8 cellular contexts compared by ENCODE assay signal in the genomic region with DNA sequence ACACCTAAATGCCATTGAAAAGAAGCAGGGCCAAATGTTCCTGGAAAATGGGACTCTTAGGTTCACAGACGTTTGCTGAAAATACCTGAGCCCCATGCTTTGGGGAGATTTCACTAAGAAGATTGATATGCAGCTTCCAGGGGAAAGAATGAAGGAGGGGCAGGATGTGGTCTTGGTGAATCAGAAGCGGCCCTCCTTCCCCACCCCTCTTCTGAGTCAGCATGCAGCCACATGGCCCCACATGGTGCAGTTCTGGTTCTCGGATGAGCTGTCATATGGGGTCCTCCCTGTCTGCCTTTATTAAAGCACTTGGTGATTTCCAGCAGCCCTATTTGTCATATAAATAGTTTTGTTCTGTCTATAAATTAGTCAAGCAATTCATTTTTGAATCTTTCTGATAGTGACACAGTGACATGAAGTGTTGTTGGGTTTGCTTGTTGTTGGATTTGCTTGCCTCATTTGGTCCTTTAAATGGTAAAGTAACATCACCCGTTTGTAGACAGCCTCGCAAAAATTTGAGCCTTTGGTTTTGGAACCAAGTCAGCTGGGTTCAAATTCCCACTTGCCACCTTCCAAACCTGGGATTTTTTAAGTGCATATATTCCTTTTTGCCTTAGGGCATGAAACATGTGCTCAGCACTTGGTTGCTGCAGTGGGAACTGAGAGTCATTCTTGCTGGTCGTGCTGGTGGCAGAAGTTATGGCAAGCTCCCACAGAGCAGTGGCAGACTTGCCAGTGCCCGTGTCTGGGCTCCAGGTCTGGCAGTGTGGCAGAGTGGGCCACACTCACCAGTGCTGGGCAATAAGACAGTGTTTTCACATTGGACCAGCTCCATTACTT.
DNase-seq lines count a peak whose midpoint lies in the region; ATAC-seq and TF ChIP-seq lines count a peak whose summit lies in the region.

No MANE protein-coding gene starts in this region.

- H3K4me1 ChIP-seq in PC-9 (replicated peaks; ENCODE audit: insufficient read depth) (peaks cover 21% of the 10 kb centered on the region), Karpas-422 (ENCODE audit: low read length) (peaks cover 2% of the 10 kb centered on the region)

- no peaks in the 10 kb centered on the region for H3K79me2 ChIP-seq in PC-9 (ENCODE audit: low read depth)
- H3K79me2 ChIP-seq in Karpas-422 (ENCODE audit: low read length) = no peaks in the 10 kb centered on the region

- H3K4me1 Mint-ChIP-seq in activated T-helper 2 cell treated with anti-CD3 and anti-CD28 coated beads, Interferon-gamma antibody, Interleukin-2, Interleukin-4, amounts not matched to agents 10 μg/mL and 5 μg/mL and 100 μg/mL, durations not matched to agents 14 hours and 24 hours and 36 hours (ENCODE audit: low read depth) = peaks cover 21% of the 10 kb centered on the region
- H3K4me1 Mint-ChIP-seq in stimulated activated naive CD8-positive, alpha-beta T cell treated with anti-CD3 and anti-CD28 coated beads, Interleukin-15, Interleukin-2, amounts not matched to agents 100 ng/mL and 50 ng/mL, for 24 hours (ENCODE audit: low read depth) = peaks cover 42% of the 10 kb centered on the region

- no peak for TF ChIP-seq CTCF in PC-9 (conservative IDR thresholded peaks at IDR 0.05)

- CTCF ChIA-PET in PC-9 (lab: Charles Lee) = interaction anchor here (1.6 kb wide), 1 partner anchor 72 kb away, joined by 5 read pairs; no protein-coding TSS in a partner anchor

- H3K9me3 ChIP-seq in PC-9 (ENCODE audit: insufficient read depth, low read depth) (peaks cover 7% of the 10 kb centered on the region; the same call in 1 of the 2 replicates), Karpas-422 (ENCODE audit: low read length) (no peaks in the 10 kb centered on the region)

- H3K36me3 ChIP-seq in PC-9 (ENCODE audit: low read depth) (no peaks in the 10 kb centered on the region), Karpas-422 (ENCODE audit: insufficient read depth, low read length) (no peaks in the 10 kb centered on the region)

- H4K20me1 ChIP-seq in PC-9 (ENCODE audit: insufficient read depth) (no peaks in the 10 kb centered on the region), Karpas-422 (ENCODE audit: insufficient read depth, low read depth, low read length) (no peaks in the 10 kb centered on the region)

- H3K27ac Mint-ChIP-seq in activated T-helper 2 cell treated with anti-CD3 and anti-CD28 coated beads, Interferon-gamma antibody, Interleukin-2, Interleukin-4, amounts not matched to agents 10 μg/mL and 5 μg/mL and 100 μg/mL, durations not matched to agents 14 hours and 24 hours and 36 hours = peak overlapping the region; percentile 92
- peak overlapping the region; percentile 94 for H3K27ac Mint-ChIP-seq in stimulated activated naive CD8-positive, alpha-beta T cell treated with anti-CD3 and anti-CD28 coated beads, Interleukin-15, Interleukin-2, amounts not matched to agents 100 ng/mL and 50 ng/mL, for 24 hours

- H3K9me2 ChIP-seq in PC-9 (ENCODE audit: insufficient read depth) = no peaks in the 10 kb centered on the region
- no peaks in the 10 kb centered on the region for H3K9me2 ChIP-seq in Karpas-422 (replicated peaks; ENCODE audit: insufficient read depth, low read length)

- no peaks in the 10 kb centered on the region for H3K27me3 Mint-ChIP-seq in activated T-helper 2 cell treated with anti-CD3 and anti-CD28 coated beads, Interferon-gamma antibody, Interleukin-2, Interleukin-4, amounts not matched to agents 10 μg/mL and 5 μg/mL and 100 μg/mL, durations not matched to agents 14 hours and 24 hours and 36 hours (ENCODE audit: low read depth)
- H3K27me3 Mint-ChIP-seq in stimulated activated naive CD8-positive, alpha-beta T cell treated with anti-CD3 and anti-CD28 coated beads, Interleukin-15, Interleukin-2, amounts not matched to agents 100 ng/mL and 50 ng/mL, for 24 hours = no peaks in the 10 kb centered on the region

- H3K36me3 Mint-ChIP-seq in activated T-helper 2 cell treated with anti-CD3 and anti-CD28 coated beads, Interferon-gamma antibody, Interleukin-2, Interleukin-4, amounts not matched to agents 10 μg/mL and 5 μg/mL and 100 μg/mL, durations not matched to agents 14 hours and 24 hours and 36 hours (ENCODE audit: low read depth) = peaks cover 13% of the 10 kb centered on the region
- peaks cover 6% of the 10 kb centered on the region for H3K36me3 Mint-ChIP-seq in stimulated activated naive CD8-positive, alpha-beta T cell treated with anti-CD3 and anti-CD28 coated beads, Interleukin-15, Interleukin-2, amounts not matched to agents 100 ng/mL and 50 ng/mL, for 24 hours (ENCODE audit: low read depth)

- peaks cover 13% of the 10 kb centered on the region for H3F3A ChIP-seq in PC-9 (ENCODE audit: insufficient read depth, low read depth)

- H3K27me3 ChIP-seq in PC-9 (ENCODE audit: insufficient read depth, low read depth) (no peaks in the 10 kb centered on the region), Karpas-422 (ENCODE audit: low read length) (no peaks in the 10 kb centered on the region; the same call in 1 of the 2 replicates)

- H3K4me2 ChIP-seq in PC-9 (no peak overlapping the region), Karpas-422 (ENCODE audit: low read depth, low read length, poor library complexity, severe bottlenecking) (no peak overlapping the region)

- POLR2A ChIA-PET in PC-9 (lab: Charles Lee; ENCODE audit: unreplicated experiment) = interaction anchor here (0.5 to 1.8 kb wide), 2 partner anchors 68 to 75 kb away, joined by 4 to 6 read pairs; a partner anchor contains a TSS

- peak overlapping the region; percentile 89 for H3K27ac ChIP-seq in PC-9
- H3K27ac ChIP-seq in Karpas-422 (ENCODE audit: low read length) = no peak overlapping the region

- H3K4me3 Mint-ChIP-seq in activated T-helper 2 cell treated with anti-CD3 and anti-CD28 coated beads, Interferon-gamma antibody, Interleukin-2, Interleukin-4, amounts not matched to agents 10 μg/mL and 5 μg/mL and 100 μg/mL, durations not matched to agents 14 hours and 24 hours and 36 hours (ENCODE audit: low read depth) = peak overlapping the region; percentile 20
- peak overlapping the region; percentile 56 for H3K4me3 Mint-ChIP-seq in stimulated activated naive CD8-positive, alpha-beta T cell treated with anti-CD3 and anti-CD28 coated beads, Interleukin-15, Interleukin-2, amounts not matched to agents 100 ng/mL and 50 ng/mL, for 24 hours

- ATAC-seq in GM18858 (IDR thresholded peaks at IDR 0.05; ENCODE audit: unreplicated experiment) (peak; percentile 91), HG02938 (IDR thresholded peaks at IDR 0.05; ENCODE audit: unreplicated experiment) (peak; percentile 99)

- DNase-seq in PC-9 (peak; percentile 88 to 93), kidney tubule cell (ENCODE audit: low spot score) (peak; percentile 99), middle frontal gyrus (ENCODE audit: extremely low spot score, low spot score) (no peak), Karpas-422 (no peak)
- DNase-seq in activated T-helper 2 cell treated with anti-CD3 and anti-CD28 coated beads, Interferon-gamma antibody, Interleukin-2, Interleukin-4, amounts not matched to agents 10 μg/mL and 5 μg/mL and 100 μg/mL, durations not matched to agents 14 hours and 24 hours and 36 hours (ENCODE audit: low spot score) = peak; percentile 81

- TSS peak; percentile 84 for BruUV-seq in PC-9 (replicated peaks; lab: Mats Ljungman, UMichigan)

- H3K9me3 Mint-ChIP-seq in activated T-helper 2 cell treated with anti-CD3 and anti-CD28 coated beads, Interferon-gamma antibody, Interleukin-2, Interleukin-4, amounts not matched to agents 10 μg/mL and 5 μg/mL and 100 μg/mL, durations not matched to agents 14 hours and 24 hours and 36 hours = peaks cover 48% of the 10 kb centered on the region
- peaks cover 14% of the 10 kb centered on the region for H3K9me3 Mint-ChIP-seq in stimulated activated naive CD8-positive, alpha-beta T cell treated with anti-CD3 and anti-CD28 coated beads, Interleukin-15, Interleukin-2, amounts not matched to agents 100 ng/mL and 50 ng/mL, for 24 hours

- intact Hi-C loops in PC-9 (cut with micrococcal nuclease; ENCODE audit: unreplicated experiment) = loop anchor here (1.0 to 5.0 kb wide), 5 partner anchors 12 to 283 kb away; a partner anchor contains a TSS
- intact Hi-C loops in activated T-helper 2 cell treated with anti-CD3 and anti-CD28 coated beads, Interferon-gamma antibody, Interleukin-2, Interleukin-4, amounts not matched to agents 10 μg/mL and 5 μg/mL and 100 μg/mL, durations not matched to agents 14 hours and 24 hours and 36 hours (cut with micrococcal nuclease) = loop anchor here (1.0 to 10.0 kb wide), 15 partner anchors 29 to 330 kb away; a partner anchor contains a TSS

- H3K4me3 ChIP-seq in PC-9 = no peak overlapping the region
- H3K4me3 ChIP-seq in Karpas-422 (ENCODE audit: low read length) = no peak overlapping the region

- H2AFZ ChIP-seq in PC-9 (no peak overlapping the region), Karpas-422 (ENCODE audit: low read length) (no peak overlapping the region)

- H3K9ac ChIP-seq in Karpas-422 (ENCODE audit: low read length) = no peak overlapping the region

Comparison
In these comparisons a context has a peak if more than half of its experiments do, and no peak if none do; other contexts are left out.
1. DNase-seq: peak in PC-9 (2 of 2), activated T-helper 2 cell treated with anti-CD3 and anti-CD28 coated beads, Interferon-gamma antibody, Interleukin-2, Interleukin-4, amounts not matched to agents 10 μg/mL and 5 μg/mL and 100 μg/mL, durations not matched to agents 14 hours and 24 hours and 36 hours (single experiment) and kidney tubule cell (single experiment); none in middle frontal gyrus (single experiment) and Karpas-422 (single experiment).